Comparison of ENCODE assay signal across 8 cellular contexts in genomic region chr19:35904312-35905068, GRCh38. TPM values are rescaled to one million over a fixed set of nuclear protein-coding genes. Genes with fewer than 3 reads are reported as not detected.
DNase-seq lines count a peak whose midpoint lies in the region; ATAC-seq and TF ChIP-seq lines count a peak whose summit lies in the region.

No MANE protein-coding gene starts in this region.

- ATAC-seq in natural killer cell treated with Interleukin-12 subunit alpha and Interleukin-12 subunit beta and Interleukin-15 and Interleukin-18, amount 100 ng/mL, for 72 hours, result no peak
- ATAC-seq in HG02938 (IDR thresholded peaks at IDR 0.05; ENCODE audit: unreplicated experiment), result no peak
- no peak for ATAC-seq in GM18502 (IDR thresholded peaks at IDR 0.05; ENCODE audit: poor library complexity, unreplicated experiment)

- H3K36me3 ChIP-seq in KOPT-K1 (ENCODE audit: insufficient read depth, low read length) (no peaks in the 10 kb centered on the region), adrenal gland (replicated peaks in 1 of 2) (no peaks in the 10 kb centered on the region)

- no peaks in the 10 kb centered on the region for H3K27me3 ChIP-seq in adrenal gland

- H3K27ac ChIP-seq in KOPT-K1 (ENCODE audit: low read depth, low read length, poor library complexity, severe bottlenecking) (peak overlapping the region; percentile 92), adrenal gland (peak overlapping the region in 3 of 5 donors; percentile 45 to 82 (median 60))

- TF ChIP-seq POLR2A in adrenal gland (IDR thresholded peaks at IDR 0.05), result no peak

- H3K4me1 Mint-ChIP-seq in natural killer cell treated with Interleukin-12 subunit alpha and Interleukin-12 subunit beta and Interleukin-15 and Interleukin-18, amount 100 ng/mL, for 72 hours (ENCODE audit: low read depth in 2 of 2), result peaks cover 56 to 63% of the 10 kb centered on the region in 2 donors

- H3K4me3 ChIP-seq in adrenal gland, result no peak overlapping the region

- no peaks in the 10 kb centered on the region for H3K36me3 Mint-ChIP-seq in natural killer cell treated with Interleukin-12 subunit alpha and Interleukin-12 subunit beta and Interleukin-15 and Interleukin-18, amount 100 ng/mL, for 72 hours

- H3K4me1 ChIP-seq in adrenal gland (replicated peaks in 1 of 2), result peaks cover 0 to 7% of the 10 kb centered on the region in 2 donors

- peak overlapping the region; percentile 86 to 100 for H3K27ac Mint-ChIP-seq in natural killer cell treated with Interleukin-12 subunit alpha and Interleukin-12 subunit beta and Interleukin-15 and Interleukin-18, amount 100 ng/mL, for 72 hours

- DNase-seq in CD1c-positive myeloid dendritic cell (ENCODE audit: extremely low spot score) (peak; percentile 81), adrenal gland (peak in 1 of 7 donors; percentile 25), inferior parietal cortex (ENCODE audit: extremely low spot score) (no peak), kidney glomerular epithelial cell (lab: John Stamatoyannopoulos, UW) (no peak)
- DNase-seq in natural killer cell treated with Interleukin-12 subunit alpha and Interleukin-12 subunit beta and Interleukin-15 and Interleukin-18, amount 100 ng/mL, for 72 hours (ENCODE audit: low spot score), result no peak

- H3K9me3 ChIP-seq in KOPT-K1 (ENCODE audit: insufficient read depth, low read length, poor library complexity, severe bottlenecking) (no peaks in the 10 kb centered on the region), adrenal gland (replicated peaks in 1 of 3) (no peaks in the 10 kb centered on the region)

- H3K9me3 Mint-ChIP-seq in natural killer cell treated with Interleukin-12 subunit alpha and Interleukin-12 subunit beta and Interleukin-15 and Interleukin-18, amount 100 ng/mL, for 72 hours, result no peaks in the 10 kb centered on the region

- intact Hi-C loops in adrenal gland (cut with DNase I), result no loop called here

- peak overlapping the region; percentile 94 for H3K4me3 Mint-ChIP-seq in natural killer cell treated with Interleukin-12 subunit alpha and Interleukin-12 subunit beta and Interleukin-15 and Interleukin-18, amount 100 ng/mL, for 72 hours

- TF ChIP-seq CTCF in adrenal gland (IDR thresholded peaks at IDR 0.05), result no peak

- WGBS in adrenal gland, 4 donors, result 74 to 85% (median 76%) methylated on average over 8 to 10 of the region's 10 CpGs

- H3K27me3 Mint-ChIP-seq in natural killer cell treated with Interleukin-12 subunit alpha and Interleukin-12 subunit beta and Interleukin-15 and Interleukin-18, amount 100 ng/mL, for 72 hours, result no peaks in the 10 kb centered on the region

RNA-seq across cellular contexts. Expression of gene HCST, which starts 2.2 kb away (rescaled TPM):
- total RNA-seq in adrenal gland, result 10 to 100 TPM in 5 of 8 donors, 1 to 10 TPM in 2, not detected in 1; 4.8 to 24.3 (median 10.5) TPM
- 10 to 100 TPM in 2 of 3 donors, 1 to 10 TPM in 1; 2.8 to 97.2 (median 41.4) TPM for polyA plus RNA-seq in adrenal gland
- total RNA-seq in natural killer cell treated with Interleukin-12 subunit alpha and Interleukin-12 subunit beta and Interleukin-15 and Interleukin-18, amount 100 ng/mL, for 72 hours, result 100 to 1,000 TPM; 154 to 228 TPM

RNA-seq across cellular contexts. Expression of gene TYROBP, which starts 3.6 kb away (rescaled TPM):
- total RNA-seq in adrenal gland, result 100 to 1,000 TPM in 7 of 8 donors, 10 to 100 TPM in 1; 63.9 to 323 (median 163) TPM
- polyA plus RNA-seq in adrenal gland, result 100 to 1,000 TPM in 2 of 3 donors, 10 to 100 TPM in 1; 83.9 to 291 (median 290) TPM
- total RNA-seq in natural killer cell treated with Interleukin-12 subunit alpha and Interleukin-12 subunit beta and Interleukin-15 and Interleukin-18, amount 100 ng/mL, for 72 hours, result 100 to 1,000 TPM in 1 of 2 donors, 10 to 100 TPM in 1; 65.3 to 235 TPM

RNA-seq across cellular contexts. Expression of gene NFKBID, which starts 4.2 kb away (rescaled TPM):
- total RNA-seq in adrenal gland, result 10 to 100 TPM in 2 of 8 donors, 1 to 10 TPM in 6; 1.7 to 10.8 (median 6.9) TPM
- 10 to 100 TPM in 2 of 3 donors, 1 to 10 TPM in 1; 1.5 to 18.9 (median 14.7) TPM for polyA plus RNA-seq in adrenal gland
- 10 to 100 TPM; 54.4 to 68.7 TPM for total RNA-seq in natural killer cell treated with Interleukin-12 subunit alpha and Interleukin-12 subunit beta and Interleukin-15 and Interleukin-18, amount 100 ng/mL, for 72 hours

RNA-seq across cellular contexts. Expression of gene LRFN3, which starts 31.7 kb away (rescaled TPM):
- total RNA-seq in adrenal gland, result 10 to 100 TPM in 7 of 8 donors, 1 to 10 TPM in 1; 8.7 to 23.3 (median 16.3) TPM
- polyA plus RNA-seq in adrenal gland, result 1 to 10 TPM; 3.7 to 8.4 (median 7.1) TPM
- 10 to 100 TPM in 1 of 2 donors, 1 to 10 TPM in 1; 4.6 to 10.6 TPM for total RNA-seq in natural killer cell treated with Interleukin-12 subunit alpha and Interleukin-12 subunit beta and Interleukin-15 and Interleukin-18, amount 100 ng/mL, for 72 hours

RNA-seq across cellular contexts. Expression of gene APLP1, which starts 36.1 kb away (rescaled TPM):
- total RNA-seq in adrenal gland, result 10 to 100 TPM in 3 of 8 donors, 1 to 10 TPM in 5; 1.0 to 68.7 (median 7.4) TPM
- polyA plus RNA-seq in adrenal gland, result 100 to 1,000 TPM in 1 of 3 donors, 10 to 100 TPM in 2; 77.4 to 278 (median 89.7) TPM
- 1 to 10 TPM; 1.9 TPM for total RNA-seq in natural killer cell treated with Interleukin-12 subunit alpha and Interleukin-12 subunit beta and Interleukin-15 and Interleukin-18, amount 100 ng/mL, for 72 hours

Comparison
In these comparisons a context has a peak if more than half of its experiments do, and no peak if none do; other contexts are left out.
1. RNA of gene HCST, which starts 2.2 kb away (total RNA-seq): 154 to 228 TPM in natural killer cell treated with Interleukin-12 subunit alpha and Interleukin-12 subunit beta and Interleukin-15 and Interleukin-18, amount 100 ng/mL, for 72 hours; 4.8 to 24.3 TPM in adrenal gland; every median in the first group is over 4 times any median in the second.
2. RNA of gene NFKBID, which starts 4.2 kb away (total RNA-seq): 54.4 to 68.7 TPM in natural killer cell treated with Interleukin-12 subunit alpha and Interleukin-12 subunit beta and Interleukin-15 and Interleukin-18, amount 100 ng/mL, for 72 hours; 1.7 to 10.8 TPM in adrenal gland; every median in the first group is over 4 times any median in the second.